ENCODE assay signal across 8 cellular contexts in genomic region chr9:127555830-127556820, GRCh38. TPM values are rescaled to one million over a fixed set of nuclear protein-coding genes. Genes with fewer than 3 reads are reported as not detected.
DNase-seq lines count a peak whose midpoint lies in the region; ATAC-seq and TF ChIP-seq lines count a peak whose summit lies in the region.

No MANE protein-coding gene starts in this region.

- POLR2A ChIA-PET in HEK293 (lab: Yijun Ruan, JAX), result interaction anchor here (0.6 kb wide), 1 partner anchor 19 kb away, joined by 5 read pairs; no protein-coding TSS in a partner anchor

- no peak overlapping the region for H3K27ac ChIP-seq in HEK293 (ENCODE audit: extremely low read depth, low read depth, low read length)
- H3K27ac ChIP-seq in body of pancreas, result peak overlapping the region; percentile 33 to 82 (median 70)

- H3K9me3 ChIP-seq in HEK293 (ENCODE audit: control insufficient read depth, insufficient read depth, low read depth, low read length) (no peaks in the 10 kb centered on the region), body of pancreas (no peaks in the 10 kb centered on the region)

- WGBS in body of pancreas, 2 donors, result 21 to 30% methylated on average over 10 to 13 of the region's 13 CpGs

- ATAC-seq in body of pancreas (peak; percentile 70), left colon (peak; percentile 79), GM19351 (IDR thresholded peaks at IDR 0.05; ENCODE audit: unreplicated experiment) (no peak), HG03108 (IDR thresholded peaks at IDR 0.05; ENCODE audit: unreplicated experiment) (no peak), HG02840 (IDR thresholded peaks at IDR 0.05; ENCODE audit: low FRiP score, unreplicated experiment) (no peak)

- DNase-seq in T-helper 9 cell, result peak; percentile 50
- peak; percentile 64 to 84 (median 75) for DNase-seq in body of pancreas
- peak; percentile 65 to 84 for DNase-seq in left colon
- peak in 2 of 3 donors; percentile 27 to 48 for DNase-seq in stimulated activated CD4-positive, alpha-beta T cell treated with anti-CD3 and anti-CD28 coated beads, TNF-alpha, amount 100 ng/mL, for 48 hours (ENCODE audit: low read depth in 3 of 3)

- CTCF ChIA-PET in HEK293 (lab: Yijun Ruan, JAX), result interaction anchor here (0.5 to 1.8 kb wide), 6 partner anchors 10 to 52 kb away, joined by 3 to 8 read pairs (median 4); no protein-coding TSS in a partner anchor

- H3K4me3 ChIP-seq in HEK293 (ENCODE audit: low read depth, low read length) (no peak overlapping the region), body of pancreas (no peak overlapping the region)

- TF ChIP-seq CTCF in HEK293 (tag by site-specific recombination; IDR thresholded peaks at IDR 0.05) (no peak), body of pancreas (IDR thresholded peaks at IDR 0.05) (no peak)

- intact Hi-C loops in body of pancreas (cut with DNase I) (no loop called here), left colon (cut with DNase I, micrococcal nuclease) (no loop called here)

- H3K4me1 ChIP-seq in HEK293 (ENCODE audit: control insufficient read depth, insufficient read depth, low read length) (0 out of 2 replicates have a peak, but pooled peaks cover 3% of the 10 kb centered on the region), body of pancreas (peaks cover 98% of the 10 kb centered on the region)

- peak in 1 of 3 donors; percentile 31 for TF ChIP-seq POLR2A in body of pancreas (IDR thresholded peaks at IDR 0.05)

- peaks cover 0 to 24% of the 10 kb centered on the region in 2 experiments; a peak in 1 of 3 replicates for H3K36me3 ChIP-seq in HEK293 (ENCODE audit: control insufficient read depth in 2 of 2, insufficient read depth in 1 of 2, low read length in 2 of 2)
- no peaks in the 10 kb centered on the region for H3K36me3 ChIP-seq in body of pancreas (replicated peaks in 1 of 2; ENCODE audit: insufficient read depth in 1 of 2, low read depth in 2 of 2)

- no peaks in the 10 kb centered on the region for H3K27me3 ChIP-seq in body of pancreas

TF ChIP-seq in HEK293, 187 proteins besides CTCF, POLR2A, EP300 and RAD21:
- TF ChIP-seq KLF1 (tag by site-specific recombination; IDR thresholded peaks at IDR 0.05) (peak; percentile 36; the same call in 1 of the 2 replicates), ZNF24 (tag by site-specific recombination; IDR thresholded peaks at IDR 0.05) (peak; percentile 84), ZNF223 (tag by site-specific recombination; IDR thresholded peaks at IDR 0.05) (no peak)

RNA-seq across cellular contexts. Expression of gene STXBP1, which starts 56.0 kb away (rescaled TPM):
- total RNA-seq in body of pancreas (10 to 100 TPM; 34.5 to 39.9 TPM), left colon (10 to 100 TPM in 1 of 2 donors, 1 to 10 TPM in 1; 9.0 to 15.0 TPM)

Comparison
In these comparisons a context has a peak if more than half of its experiments do, and no peak if none do; other contexts are left out.
1. ATAC-seq: peak in body of pancreas (single experiment) and left colon (single experiment); none in GM19351 (single experiment), HG03108 (single experiment) and HG02840 (single experiment).
2. Peak in every context shown above with its lines, with median percentiles within 50 percentile points of each other: DNase-seq.